ENCODE assay signal across 2 cellular contexts in the genomic region with DNA sequence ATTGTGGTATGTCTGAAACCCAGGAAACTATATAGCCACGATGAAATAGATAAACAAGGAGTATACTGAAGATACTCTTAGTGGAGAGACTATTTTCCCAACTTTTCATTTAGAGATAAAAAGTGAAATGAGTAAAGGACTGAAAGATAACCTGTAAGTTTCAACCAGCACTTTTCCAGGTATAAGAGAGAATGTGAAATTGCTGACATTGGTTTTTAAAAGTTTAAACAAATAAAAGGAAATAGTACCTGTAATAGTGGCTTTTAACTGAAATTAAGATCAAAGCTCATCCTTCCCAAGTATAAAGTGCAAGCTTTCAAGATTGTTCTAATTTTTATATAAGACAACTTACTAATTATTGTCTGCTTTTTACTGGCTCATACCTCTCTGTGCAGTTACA.
TF ChIP-seq lines count a peak whose summit lies in the region.

No MANE protein-coding gene starts in this region.

TF ChIP-seq in IMR-90, 13 proteins besides CTCF, POLR2A, EP300 and RAD21:
- TF ChIP-seq, protein P1, sequence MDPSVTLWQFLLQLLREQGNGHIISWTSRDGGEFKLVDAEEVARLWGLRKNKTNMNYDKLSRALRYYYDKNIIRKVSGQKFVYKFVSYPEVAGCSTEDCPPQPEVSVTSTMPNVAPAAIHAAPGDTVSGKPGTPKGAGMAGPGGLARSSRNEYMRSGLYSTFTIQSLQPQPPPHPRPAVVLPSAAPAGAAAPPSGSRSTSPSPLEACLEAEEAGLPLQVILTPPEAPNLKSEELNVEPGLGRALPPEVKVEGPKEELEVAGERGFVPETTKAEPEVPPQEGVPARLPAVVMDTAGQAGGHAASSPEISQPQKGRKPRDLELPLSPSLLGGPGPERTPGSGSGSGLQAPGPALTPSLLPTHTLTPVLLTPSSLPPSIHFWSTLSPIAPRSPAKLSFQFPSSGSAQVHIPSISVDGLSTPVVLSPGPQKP (IDR thresholded peaks at IDR 0.05; ENCODE audit: borderline replicate concordance, low read depth, low read length): no peak
- TF ChIP-seq MAFK (IDR thresholded peaks at IDR 0.05; ENCODE audit: low read depth, low read length): peak; percentile 80
- no peak for TF ChIP-seq SMC3 (IDR thresholded peaks at IDR 0.05; ENCODE audit: low read depth, low read length)
- no peak for TF ChIP-seq CHD1 (IDR thresholded peaks at IDR 0.05; ENCODE audit: low read depth, low read length)
- no peak for TF ChIP-seq MXI1 (IDR thresholded peaks at IDR 0.05; ENCODE audit: borderline replicate concordance, low read depth, low read length)
- TF ChIP-seq BHLHE40 (IDR thresholded peaks at IDR 0.05; ENCODE audit: low read depth, low read length): no peak
TF ChIP-seq in IMR-90: peak in this region for 1.

TF ChIP-seq in endothelial cell of umbilical vein, 7 proteins besides CTCF, POLR2A, EP300 and RAD21:
- no peak for TF ChIP-seq MYC (IDR thresholded peaks at IDR 0.05; ENCODE audit: low read depth, low read length)
- no peak for TF ChIP-seq JUN (IDR thresholded peaks at IDR 0.05; ENCODE audit: borderline replicate concordance, insufficient read depth, insufficient read length, low read depth)
- TF ChIP-seq POLR2AphosphoS5 (IDR thresholded peaks at IDR 0.05; ENCODE audit: insufficient read depth, low read depth, low read length): no peak
- TF ChIP-seq EZH2 (IDR thresholded peaks at IDR 0.05; ENCODE audit: borderline replicate concordance, low read depth, low read length, severe bottlenecking): no peak
- TF ChIP-seq, protein P2, sequence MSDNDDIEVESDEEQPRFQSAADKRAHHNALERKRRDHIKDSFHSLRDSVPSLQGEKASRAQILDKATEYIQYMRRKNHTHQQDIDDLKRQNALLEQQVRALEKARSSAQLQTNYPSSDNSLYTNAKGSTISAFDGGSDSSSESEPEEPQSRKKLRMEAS (IDR thresholded peaks at IDR 0.05; ENCODE audit: insufficient read depth, insufficient read length): no peak
TF ChIP-seq in endothelial cell of umbilical vein: peak in this region for 0.
